ENCODE assay signal across 24 cellular contexts in genomic region chr16:65449526-65449925, GRCh38.
DNase-seq lines count a peak whose midpoint lies in the region; ATAC-seq, FAIRE-seq and TF ChIP-seq lines count a peak whose summit lies in the region.
"Had no signal": no experiment of that assay in that cellular context is flagged by ENCODE, and none has a peak within 500 bp of the region (broad histone marks: within the 10 kb centered on the region; RNA-seq: fewer than 3 reads in every experiment).

No MANE protein-coding gene starts in this region.

- H3K27me3 ChIP-seq in HepG2 (ENCODE audit: control insufficient read depth in 1 of 2, insufficient read depth in 2 of 2, low read length in 2 of 2) (no peaks in the 10 kb centered on the region), right lobe of liver (no peaks in the 10 kb centered on the region), K562 (ENCODE audit: control insufficient read depth in 2 of 2, insufficient read depth in 2 of 2, low read length in 2 of 2) (no peaks in the 10 kb centered on the region)
- H3K27me3 ChIP-seq: BE2C, BLaER1 had no signal

- in situ Hi-C loops in HepG2 (cut with HindIII; ENCODE audit: extremely low pct_ligation_motif_present, low pct_unique_long_range_greater_than_20kb) (no loop called here), K562 (cut with MboI) (no loop called here)

- no peak for TF ChIP-seq EP300 in HepG2 (IDR thresholded peaks at IDR 0.05; ENCODE audit: low read depth in 2 of 2, low read length in 2 of 2)
- TF ChIP-seq EP300 in HepG2 (CRISPR knock-in tag; IDR thresholded peaks at IDR 0.05; ENCODE audit: borderline replicate concordance), result no peak
- no peak for TF ChIP-seq EP300 in K562 (IDR thresholded peaks at IDR 0.05; ENCODE audit: low read length)

- H3K36me3 ChIP-seq in HepG2 (replicated peaks in 1 of 2; ENCODE audit: control insufficient read depth in 1 of 2, insufficient read depth in 2 of 2, low read length in 2 of 2), result no peaks in the 10 kb centered on the region
- no peaks in the 10 kb centered on the region for H3K36me3 ChIP-seq in right lobe of liver
- no peaks in the 10 kb centered on the region for H3K36me3 ChIP-seq in K562 (ENCODE audit: control insufficient read depth, insufficient read depth, low read length)
- H3K36me3 ChIP-seq: BE2C, BLaER1 had no signal

- no peak overlapping the region for H2AFZ ChIP-seq in HepG2 (ENCODE audit: low read length)
- H2AFZ ChIP-seq in K562 (ENCODE audit: low read depth, low read length), result no peak overlapping the region

- no peaks in the 10 kb centered on the region for H3K9me1 ChIP-seq in K562 (ENCODE audit: control insufficient read depth, insufficient read depth, low read length)

- H3K9me3 ChIP-seq in HepG2 (ENCODE audit: low read length) (peaks cover 39% of the 10 kb centered on the region), right lobe of liver (no peaks in the 10 kb centered on the region), K562 (replicated peaks; ENCODE audit: control insufficient read depth, insufficient read depth, low read depth, low read length) (no peaks in the 10 kb centered on the region)
- H3K9me3 ChIP-seq: BE2C had no signal

- no peak for DNase-seq in HepG2 (ENCODE audit: low spot score)
- DNase-seq in right lobe of liver, result no peak
- no peak for DNase-seq in K562 (ENCODE audit: extremely low read depth in 1 of 4, low spot score in 3 of 4)
- no peak for DNase-seq in NCI-H2029 treated with DMSO at 0.1 percent for 48 hours (lab: John Stamatoyannopoulos, UW)
- DNase-seq in HCEC 1CT, result no peak
- DNase-seq: ACHN; BE2C; C1 segment of cervical spinal cord; CD4-positive, alpha-beta memory T cell; CD4-positive, CD25-positive, alpha-beta regulatory T cell; CD8-positive, alpha-beta memory T cell; COR-L47; DMS 273 treated with DMSO at 0.1 percent for 48 hours; DMS153; DMS53; DMS79; DND-41; EL; GDM1 had no signal

- TF ChIP-seq RAD21 in HepG2 (CRISPR knock-in tag; IDR thresholded peaks at IDR 0.05) (no peak), K562 (CRISPR knock-in tag; conservative IDR thresholded peaks at IDR 0.05 in 1 of 2, IDR thresholded peaks at IDR 0.05 in 1 of 2) (no peak)

- TF ChIP-seq CTCF in HepG2 (CRISPR knock-in tag; IDR thresholded peaks at IDR 0.05) (no peak), right lobe of liver (IDR thresholded peaks at IDR 0.05) (no peak), K562 (IDR thresholded peaks at IDR 0.05 in 2 of 3, conservative IDR thresholded peaks at IDR 0.05 in 1 of 3; ENCODE audit: insufficient read depth in 2 of 3, low read depth in 1 of 3, low read length in 3 of 3) (no peak)

- ATAC-seq in HepG2 (no peak), right lobe of liver (no peak), K562 (no peak)
- ATAC-seq: GM12878 had no signal

- H3K27ac ChIP-seq in HepG2 (ENCODE audit: extremely low read length, insufficient read depth, low read length) (no peak overlapping the region), right lobe of liver (no peak overlapping the region), K562 (ENCODE audit: extremely low read depth, low read depth, low read length) (no peak overlapping the region)
- H3K27ac ChIP-seq: 22Rv1, BLaER1 had no signal

- FAIRE-seq in HepG2 (lab: Jason Lieb, UNC) (no peak), K562 (lab: Jason Lieb, UNC) (no peak)
- FAIRE-seq: GM12878, GM12892, GM18507 had no signal

- H3K9ac ChIP-seq in HepG2 (ENCODE audit: insufficient read depth, low read depth, low read length), result no peak overlapping the region
- no peak overlapping the region for H3K9ac ChIP-seq in K562 (ENCODE audit: insufficient read depth in 1 of 2, low read depth in 2 of 2, low read length in 2 of 2)
- H3K9ac ChIP-seq: BLaER1 had no signal

- H3K4me3 ChIP-seq in HepG2 (replicated peaks in 1 of 3; ENCODE audit: insufficient read depth in 1 of 3, low read depth in 2 of 3, low read length in 3 of 3), result no peak overlapping the region
- no peak overlapping the region for H3K4me3 ChIP-seq in right lobe of liver
- H3K4me3 ChIP-seq in K562, result no peak overlapping the region
- H3K4me3 ChIP-seq: BLaER1, GM12878 had no signal

- intact Hi-C loops in HepG2 (cut with micrococcal nuclease; ENCODE audit: unreplicated experiment), result no loop called here
- intact Hi-C loops in right lobe of liver (cut with DNase I), result no loop called here
- intact Hi-C loops in K562 (cut with micrococcal nuclease), result no loop called here

- H4K20me1 ChIP-seq in HepG2 (ENCODE audit: insufficient read depth, low read length) (no peaks in the 10 kb centered on the region), K562 (replicated peaks; ENCODE audit: control insufficient read depth, insufficient read depth, low read length) (no peaks in the 10 kb centered on the region)
- H4K20me1 ChIP-seq: BLaER1 had no signal

- H3K79me2 ChIP-seq in HepG2 (ENCODE audit: insufficient read depth, low read length) (no peaks in the 10 kb centered on the region), K562 (ENCODE audit: control insufficient read depth, insufficient read depth, low read length) (no peaks in the 10 kb centered on the region)

- POLR2A ChIA-PET in HepG2 (lab: Yijun Ruan, JAX) (no interaction called here), K562 (lab: Yijun Ruan, JAX) (interaction anchor here (0.6 kb wide), 1 partner anchor 61 kb away, joined by 3 read pairs; no protein-coding TSS in a partner anchor)

- H3K4me2 ChIP-seq in HepG2 (ENCODE audit: low read depth, low read length) (no peak overlapping the region), K562 (ENCODE audit: insufficient read depth, low read length) (no peak overlapping the region)
- H3K4me2 ChIP-seq: BLaER1 had no signal

- TF ChIP-seq POLR2A in HepG2 (IDR thresholded peaks at IDR 0.05; ENCODE audit: insufficient read depth in 1 of 2, low read depth in 2 of 2, low read length in 2 of 2), result no peak
- TF ChIP-seq POLR2A in right lobe of liver (IDR thresholded peaks at IDR 0.05), result no peak
- no peak for TF ChIP-seq POLR2A in K562 (conservative IDR thresholded peaks at IDR 0.05)

- H3K4me1 ChIP-seq in HepG2 (ENCODE audit: insufficient read depth, low read length), result no peaks in the 10 kb centered on the region
- no peaks in the 10 kb centered on the region for H3K4me1 ChIP-seq in right lobe of liver
- H3K4me1 ChIP-seq in K562 (replicated peaks in 1 of 2; ENCODE audit: control insufficient read depth in 2 of 2, insufficient read depth in 2 of 2, low read length in 2 of 2), result no peaks in the 10 kb centered on the region
- H3K4me1 ChIP-seq: BE2C, BLaER1 had no signal

- BruUV-seq in HepG2 (replicated peaks; lab: Mats Ljungman, UMichigan), result no TSS peak
- no TSS peak for BruUV-seq in K562 (replicated peaks; lab: Mats Ljungman, UMichigan)

- 7% methylated on average over 1 of the region's 1 CpG for whole genome bisulfite sequencing in HepG2 (ENCODE audit: low lambda C conversion rate)
- WGBS in right lobe of liver (ENCODE audit: insufficient coverage, low coverage, low lambda C conversion rate, missing lambda C conversion rate), result 50% methylated on average over 1 of the region's 1 CpG
- 0% methylated on average over 1 of the region's 1 CpG for WGBS in K562 (ENCODE audit: insufficient coverage, low coverage, missing lambda C conversion rate)

- CTCF ChIA-PET in HepG2 (lab: Yijun Ruan, JAX; ENCODE audit: low intra/inter-chr PET ratio, low total read pairs) (no interaction called here), K562 (lab: Yijun Ruan, JAX; ENCODE audit: low intra/inter-chr PET ratio) (interaction anchor here (0.7 kb wide), 1 partner anchor 1901 kb away, joined by 3 read pairs; no protein-coding TSS in a partner anchor)

TF ChIP-seq in HepG2, 621 proteins besides CTCF, POLR2A, EP300 and RAD21:
- TF ChIP-seq MAFK (conservative IDR thresholded peaks at IDR 0.05 in 1 of 2, IDR thresholded peaks at IDR 0.05 in 1 of 2; ENCODE audit: low read length in 2 of 2) (peak; percentile 83 to 91), MAFF (IDR thresholded peaks at IDR 0.05; ENCODE audit: low read depth, low read length) (peak; percentile 84), ZNF672 (CRISPR knock-in tag; IDR thresholded peaks at IDR 0.05) (no peak)

TF ChIP-seq in K562, 482 proteins besides CTCF, POLR2A, EP300 and RAD21:
- TF ChIP-seq BRD4 (IDR thresholded peaks at IDR 0.05) (no peak), MAFK (IDR thresholded peaks at IDR 0.05; ENCODE audit: low read length) (0 out of 2 replicates have a peak, but pooled peaks have one; percentile 17)

Comparison
In these comparisons a context has a peak if more than half of its experiments do, and no peak if none do; other contexts are left out.
1. Of the 241 proteins assayed by ChIP-seq in both HepG2 and K562: peak only in HepG2: MAFF; only in K562: none; in both: MAFK; in neither: 239.